ENCODE assay signal across 1 cellular context in genomic region chr2:11540148-11540995, GRCh38.
TF ChIP-seq lines count a peak whose summit lies in the region.

No MANE protein-coding gene starts in this region.

TF ChIP-seq in HepG2, 621 proteins besides CTCF, POLR2A, EP300 and RAD21 (continued from another document and continues in another):
- TF ChIP-seq REST (IDR thresholded peaks at IDR 0.05; ENCODE audit: borderline replicate concordance in 1 of 2, low read depth in 1 of 2, low read length in 2 of 2): no peak
- no peak for TF ChIP-seq KLF13 (CRISPR knock-in tag; IDR thresholded peaks at IDR 0.05)
- no peak for TF ChIP-seq THAP8 (CRISPR knock-in tag; IDR thresholded peaks at IDR 0.05; ENCODE audit: borderline replicate concordance)
- TF ChIP-seq ZNF558 (CRISPR knock-in tag; IDR thresholded peaks at IDR 0.05; ENCODE audit: borderline replicate concordance): no peak; the same call in 1 of the 2 replicates
- TF ChIP-seq DZIP1 (CRISPR knock-in tag; IDR thresholded peaks at IDR 0.05): no peak
- no peak for TF ChIP-seq ZNF280B (CRISPR knock-in tag; IDR thresholded peaks at IDR 0.05; ENCODE audit: borderline replicate concordance)
- TF ChIP-seq SPEN (CRISPR knock-in tag; IDR thresholded peaks at IDR 0.05; ENCODE audit: low read depth): no peak
- TF ChIP-seq ZNF253 (CRISPR knock-in tag; IDR thresholded peaks at IDR 0.05; ENCODE audit: borderline replicate concordance): no peak
- TF ChIP-seq ZFP91 (CRISPR knock-in tag; IDR thresholded peaks at IDR 0.05; ENCODE audit: borderline replicate concordance): peak; percentile 31; the same call in 1 of the 2 replicates
- TF ChIP-seq ZNF225 (CRISPR knock-in tag; IDR thresholded peaks at IDR 0.05): no peak
- no peak for TF ChIP-seq ZBTB40 (IDR thresholded peaks at IDR 0.05)
- TF ChIP-seq ZBTB40 (CRISPR knock-in tag; IDR thresholded peaks at IDR 0.05): no peak
- TF ChIP-seq MATR3 (CRISPR knock-in tag; IDR thresholded peaks at IDR 0.05): no peak
- TF ChIP-seq ZSCAN30 (CRISPR knock-in tag; IDR thresholded peaks at IDR 0.05): no peak
- 0 out of 2 replicates have a peak, but pooled peaks have one; percentile 9 for TF ChIP-seq SAP130 (CRISPR knock-in tag; IDR thresholded peaks at IDR 0.05; ENCODE audit: low read depth)
- TF ChIP-seq SRSF4 (IDR thresholded peaks at IDR 0.05; ENCODE audit: low read depth, low read length, poor library complexity, severe bottlenecking): no peak
- no peak for TF ChIP-seq SNAI1 (CRISPR knock-in tag; IDR thresholded peaks at IDR 0.05; ENCODE audit: borderline replicate concordance)
- no peak for TF ChIP-seq ZNF589 (CRISPR knock-in tag; conservative IDR thresholded peaks at IDR 0.05)
- no peak; the same call in 1 of the 2 replicates for TF ChIP-seq ZNF160 (CRISPR knock-in tag; IDR thresholded peaks at IDR 0.05)
- no peak for TF ChIP-seq LBX2 (CRISPR knock-in tag; IDR thresholded peaks at IDR 0.05; ENCODE audit: borderline replicate concordance)
- TF ChIP-seq AKNA (CRISPR knock-in tag; IDR thresholded peaks at IDR 0.05; ENCODE audit: borderline replicate concordance): no peak
- no peak for TF ChIP-seq SRF (IDR thresholded peaks at IDR 0.05; ENCODE audit: low read depth, low read length)
- no peak for TF ChIP-seq ZNF383 (CRISPR knock-in tag; IDR thresholded peaks at IDR 0.05; ENCODE audit: borderline replicate concordance)
- 0 out of 2 replicates have a peak, but pooled peaks have one; percentile 58 for TF ChIP-seq MBD4 (IDR thresholded peaks at IDR 0.05; ENCODE audit: borderline replicate concordance, low read length)
- no peak for TF ChIP-seq ZSCAN22 (CRISPR knock-in tag; IDR thresholded peaks at IDR 0.05)
- no peak for TF ChIP-seq ZNF660 (CRISPR knock-in tag; IDR thresholded peaks at IDR 0.05; ENCODE audit: borderline replicate concordance, low read depth)
- TF ChIP-seq SALL2 (CRISPR knock-in tag; IDR thresholded peaks at IDR 0.05): no peak
- TF ChIP-seq ZNF720 (CRISPR knock-in tag; IDR thresholded peaks at IDR 0.05): no peak
- no peak for TF ChIP-seq ZNF619 (CRISPR knock-in tag; IDR thresholded peaks at IDR 0.05)
- TF ChIP-seq SP2 (CRISPR knock-in tag; IDR thresholded peaks at IDR 0.05): no peak
- peak; percentile 21; the same call in 1 of the 2 replicates for TF ChIP-seq NCOR1 (IDR thresholded peaks at IDR 0.05; ENCODE audit: borderline replicate concordance, low read length)
